In the genomic region with DNA sequence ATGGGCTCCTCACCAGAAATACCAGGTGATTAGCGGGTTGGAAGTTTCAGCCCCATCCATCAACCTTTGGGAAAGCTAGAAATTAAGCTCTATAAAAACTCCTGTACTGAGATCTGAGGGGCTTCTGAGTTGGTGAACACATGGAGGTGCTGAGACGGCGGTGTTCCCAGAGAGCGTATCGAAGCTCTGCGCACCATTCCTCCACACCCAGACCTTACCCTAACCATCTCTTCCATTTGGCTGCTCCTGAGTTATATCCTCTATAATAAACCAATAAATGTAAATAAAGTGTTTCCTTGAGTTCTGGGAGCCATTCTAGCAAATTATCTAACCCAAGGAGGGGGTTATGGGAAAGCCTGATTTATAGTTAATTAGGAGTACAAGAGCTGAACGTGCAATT, we compare ENCODE assay signal across 1 cellular context.
A peak's percentile ranks its signal among the peaks of the same experiment; 100 is the strongest.
TF ChIP-seq lines count a peak whose summit lies in the region.

No MANE protein-coding gene starts in this region.

TF ChIP-seq in HepG2, 621 proteins besides CTCF, POLR2A, EP300 and RAD21:
- TF ChIP-seq SKI (IDR thresholded peaks at IDR 0.05; ENCODE audit: partially characterized antibody), result no peak
- no peak for TF ChIP-seq SOX5 (CRISPR knock-in tag; IDR thresholded peaks at IDR 0.05; ENCODE audit: borderline replicate concordance)
- no peak for TF ChIP-seq ZNF142 (CRISPR knock-in tag; IDR thresholded peaks at IDR 0.05)
- peak; percentile 68 for TF ChIP-seq RBM22 (optimal IDR thresholded peaks at IDR 0.05; ENCODE audit: low read length)
